9 cellular contexts compared by ENCODE assay signal in the genomic region with DNA sequence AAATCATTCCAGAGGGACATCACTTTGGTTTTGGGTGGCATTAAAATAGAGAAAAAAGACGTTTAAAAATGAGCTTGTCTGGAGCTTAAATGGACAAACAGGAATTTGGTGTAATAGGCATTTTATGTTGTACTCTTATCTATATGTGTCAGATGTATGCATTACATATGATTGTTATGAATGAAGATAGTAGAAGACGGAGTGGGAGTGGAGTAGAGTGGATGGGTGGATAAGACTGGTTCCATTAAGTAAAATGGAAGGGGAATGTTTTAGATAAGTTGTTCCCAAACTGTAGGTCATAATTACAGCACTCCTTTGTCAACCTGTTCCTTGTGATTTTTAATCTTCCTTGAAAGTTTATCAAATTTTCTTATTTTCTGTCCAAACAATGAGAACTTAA. TPM values are rescaled to one million over a fixed set of nuclear protein-coding genes. Genes with fewer than 3 reads are reported as not detected.
DNase-seq lines count a peak whose midpoint lies in the region; ATAC-seq and TF ChIP-seq lines count a peak whose summit lies in the region.
"Had no signal": no experiment of that assay in that cellular context is flagged by ENCODE, and none has a peak within 500 bp of the region (broad histone marks: within the 10 kb centered on the region; RNA-seq: fewer than 3 reads in every experiment).

No MANE protein-coding gene starts in this region.

- no peak overlapping the region for H3K9ac ChIP-seq in muscle layer of colon (ENCODE audit: low read length)

- TF ChIP-seq CTCF in left ventricle myocardium inferior (IDR thresholded peaks at IDR 0.05; ENCODE audit: borderline replicate concordance), result no peak

- no peak for ATAC-seq in left cardiac atrium
- no peak for ATAC-seq in HG02571 (IDR thresholded peaks at IDR 0.05; ENCODE audit: unreplicated experiment)

- no peak for DNase-seq in left ventricle myocardium inferior
- DNase-seq in left cardiac atrium, result no peak
- no peak for DNase-seq in activated T-helper 1 cell treated with anti-CD3 and anti-CD28 coated beads, Interleukin-12 subunit alpha, Interleukin-12 subunit beta, Interleukin-2, Interleukin-4 antibody, amounts not matched to agents 30 ng/mL and 10 ng/mL and 1 ng/mL, durations not matched to agents 14 hours and 24 hours and 36 hours (ENCODE audit: low spot score)
- DNase-seq in DMS79 treated with DMSO at 0.1 percent for 48 hours (lab: John Stamatoyannopoulos, UW), result no peak
- DNase-seq in kidney glomerular epithelial cell (lab: John Stamatoyannopoulos, UW), result no peak
- DNase-seq in DMS114 treated with DMSO at 0.1 percent for 48 hours (lab: John Stamatoyannopoulos, UW; ENCODE audit: unreplicated experiment), result no peak

- intact Hi-C loops in left ventricle myocardium inferior (cut with micrococcal nuclease), result no loop called here
- intact Hi-C loops in left cardiac atrium (cut with DNase I), result no loop called here
- intact Hi-C loops in activated T-helper 1 cell treated with anti-CD3 and anti-CD28 coated beads, Interleukin-12 subunit alpha, Interleukin-12 subunit beta, Interleukin-2, Interleukin-4 antibody, amounts not matched to agents 30 ng/mL and 10 ng/mL and 1 ng/mL, durations not matched to agents 14 hours and 24 hours and 36 hours (cut with micrococcal nuclease), result loop anchor here (10.0 kb wide), 1 partner anchor 477 kb away; the partner anchor contains the start of gene MRPS35

- peak overlapping the region; percentile 99 for H3K27ac ChIP-seq in left ventricle myocardium inferior (replicated peaks)
- peak overlapping the region; percentile 87 for H3K27ac ChIP-seq in muscle layer of colon (ENCODE audit: low read depth, low read length)

- peaks cover 11% of the 10 kb centered on the region for H3K36me3 Mint-ChIP-seq in activated T-helper 1 cell treated with anti-CD3 and anti-CD28 coated beads, Interleukin-12 subunit alpha, Interleukin-12 subunit beta, Interleukin-2, Interleukin-4 antibody, amounts not matched to agents 30 ng/mL and 10 ng/mL and 1 ng/mL, durations not matched to agents 14 hours and 24 hours and 36 hours (ENCODE audit: low read depth)

- H3K4me1 ChIP-seq in left ventricle myocardium inferior (peaks cover 25% of the 10 kb centered on the region), muscle layer of colon (ENCODE audit: insufficient read depth, low read length) (peaks cover 16% of the 10 kb centered on the region)

- no peaks in the 10 kb centered on the region for H3K36me3 ChIP-seq in left ventricle myocardium inferior
- no peaks in the 10 kb centered on the region for H3K36me3 ChIP-seq in muscle layer of colon (ENCODE audit: insufficient read depth, low read length)

- H3K4me3 ChIP-seq in left ventricle myocardium inferior (no peak overlapping the region), muscle layer of colon (ENCODE audit: low read depth in 1 of 2, low read length in 2 of 2) (peak overlapping the region in 1 of 2 donors; percentile 91)

- peak overlapping the region; percentile 91 for H3K4me3 Mint-ChIP-seq in activated T-helper 1 cell treated with anti-CD3 and anti-CD28 coated beads, Interleukin-12 subunit alpha, Interleukin-12 subunit beta, Interleukin-2, Interleukin-4 antibody, amounts not matched to agents 30 ng/mL and 10 ng/mL and 1 ng/mL, durations not matched to agents 14 hours and 24 hours and 36 hours

- H3K9me3 Mint-ChIP-seq in activated T-helper 1 cell treated with anti-CD3 and anti-CD28 coated beads, Interleukin-12 subunit alpha, Interleukin-12 subunit beta, Interleukin-2, Interleukin-4 antibody, amounts not matched to agents 30 ng/mL and 10 ng/mL and 1 ng/mL, durations not matched to agents 14 hours and 24 hours and 36 hours, result peaks cover 14% of the 10 kb centered on the region

- H3K27me3 ChIP-seq in left ventricle myocardium inferior (ENCODE audit: low read depth), result no peaks in the 10 kb centered on the region
- H3K27me3 ChIP-seq in muscle layer of colon (ENCODE audit: control insufficient read depth in 1 of 2, insufficient read depth in 2 of 2, low read length in 2 of 2), result no peaks in the 10 kb centered on the region

- H3K4me1 Mint-ChIP-seq in activated T-helper 1 cell treated with anti-CD3 and anti-CD28 coated beads, Interleukin-12 subunit alpha, Interleukin-12 subunit beta, Interleukin-2, Interleukin-4 antibody, amounts not matched to agents 30 ng/mL and 10 ng/mL and 1 ng/mL, durations not matched to agents 14 hours and 24 hours and 36 hours (ENCODE audit: low read depth), result peaks cover 39% of the 10 kb centered on the region

- no peaks in the 10 kb centered on the region for H3K27me3 Mint-ChIP-seq in activated T-helper 1 cell treated with anti-CD3 and anti-CD28 coated beads, Interleukin-12 subunit alpha, Interleukin-12 subunit beta, Interleukin-2, Interleukin-4 antibody, amounts not matched to agents 30 ng/mL and 10 ng/mL and 1 ng/mL, durations not matched to agents 14 hours and 24 hours and 36 hours (ENCODE audit: insufficient read depth)
- H3K27me3 Mint-ChIP-seq: dendritic cell treated with granulocyte-macrophage colony-stimulating factor and Interleukin-4, amounts not matched to agents 40 ng/mL and 50 ng/mL, for 4 days had no signal

- H3K9me3 ChIP-seq in left ventricle myocardium inferior (replicated peaks) (peaks cover 22% of the 10 kb centered on the region), muscle layer of colon (ENCODE audit: low read length) (no peaks in the 10 kb centered on the region)

- peak overlapping the region; percentile 91 for H3K27ac Mint-ChIP-seq in activated T-helper 1 cell treated with anti-CD3 and anti-CD28 coated beads, Interleukin-12 subunit alpha, Interleukin-12 subunit beta, Interleukin-2, Interleukin-4 antibody, amounts not matched to agents 30 ng/mL and 10 ng/mL and 1 ng/mL, durations not matched to agents 14 hours and 24 hours and 36 hours

RNA-seq across cellular contexts. Expression of gene CCDC91, which starts 1.9 kb away (rescaled TPM):
- total RNA-seq in left ventricle myocardium inferior (46.4 TPM), left cardiac atrium (10 to 100 TPM; 34.3 to 43.6 TPM)
- 12.9 and 15.0 TPM in 2 replicates for total RNA-seq in activated T-helper 1 cell treated with anti-CD3 and anti-CD28 coated beads, Interleukin-12 subunit alpha, Interleukin-12 subunit beta, Interleukin-2, Interleukin-4 antibody, amounts not matched to agents 30 ng/mL and 10 ng/mL and 1 ng/mL, durations not matched to agents 14 hours and 24 hours and 36 hours
